In the genomic region with DNA sequence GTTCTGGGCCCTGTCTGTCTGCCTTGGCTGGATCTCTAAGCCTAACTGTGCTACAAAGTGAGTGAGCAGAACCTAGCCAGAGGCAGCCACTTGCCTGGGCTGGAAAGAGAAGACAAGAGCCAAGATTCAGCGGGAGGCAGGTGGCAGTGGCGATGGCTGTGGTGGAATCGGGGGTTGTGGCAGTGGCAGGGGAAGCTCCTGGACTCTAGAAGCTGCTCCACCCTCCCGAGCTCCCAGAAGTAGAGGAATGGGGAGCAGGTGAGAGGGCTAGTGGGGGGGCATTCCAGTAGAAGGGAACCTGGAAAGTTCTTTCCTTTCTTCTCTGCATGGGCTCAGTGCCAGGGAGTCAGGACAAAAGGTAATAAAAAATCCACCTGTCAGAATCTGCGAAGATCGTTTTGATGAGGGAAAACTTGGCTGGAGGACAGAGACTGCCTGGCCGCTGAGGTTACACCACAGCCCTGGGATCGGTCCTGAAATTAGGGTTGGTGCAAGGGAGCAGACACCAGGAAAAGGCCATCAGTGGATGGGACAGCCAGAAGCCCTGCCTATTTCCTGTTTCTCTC, we compare ENCODE assay signal across 11 cellular contexts. TPM values are rescaled to one million over a fixed set of nuclear protein-coding genes. Genes with fewer than 3 reads are reported as not detected.
DNase-seq lines count a peak whose midpoint lies in the region; ATAC-seq and TF ChIP-seq lines count a peak whose summit lies in the region.
"Had no signal": no experiment of that assay in that cellular context is flagged by ENCODE, and none has a peak within 500 bp of the region (broad histone marks: within the 10 kb centered on the region; RNA-seq: fewer than 3 reads in every experiment).

No MANE protein-coding gene starts in this region.

- no peaks in the 10 kb centered on the region for H3K9me3 Mint-ChIP-seq in effector memory CD8-positive, alpha-beta T cell
- no peaks in the 10 kb centered on the region for H3K9me3 Mint-ChIP-seq in progenitor cell of endocrine pancreas (ENCODE audit: low read depth)
- no peaks in the 10 kb centered on the region for H3K9me3 Mint-ChIP-seq in stimulated activated naive CD8-positive, alpha-beta T cell treated with anti-CD3 and anti-CD28 coated beads, Interleukin-15, amount 100 ng/mL, for 72 hours

- no peak for TF ChIP-seq RAD21 in IMR-90 (IDR thresholded peaks at IDR 0.05; ENCODE audit: low read length)

- no peak overlapping the region for H2BK15ac ChIP-seq in IMR-90 (ENCODE audit: low read depth, low read length)

- WGBS in IMR-90 (ENCODE audit: extremely low coverage in 2 of 2, insufficient read length in 1 of 2), 2 experiments: 100% methylated on average over 2 of the region's 8 CpGs; no CpG with 5 or more reads in 1 of the 2 experiments

- no peak overlapping the region for H4K8ac ChIP-seq in IMR-90 (ENCODE audit: low read depth in 2 of 2, low read length in 2 of 2)

- H3K27ac Mint-ChIP-seq in effector memory CD8-positive, alpha-beta T cell: peak overlapping the region in 1 of 2 donors; percentile 88
- H3K27ac Mint-ChIP-seq in progenitor cell of endocrine pancreas: no peak overlapping the region
- H3K27ac Mint-ChIP-seq in stimulated activated naive CD8-positive, alpha-beta T cell treated with anti-CD3 and anti-CD28 coated beads, Interleukin-15, amount 100 ng/mL, for 72 hours: no peak overlapping the region

- no peak for TF ChIP-seq CTCF in IMR-90 (conservative IDR thresholded peaks at IDR 0.05; ENCODE audit: low read depth, low read length)
- TF ChIP-seq CTCF in progenitor cell of endocrine pancreas (IDR thresholded peaks at IDR 0.05; ENCODE audit: unreplicated experiment): no peak

- ATAC-seq in IMR-90 (ENCODE audit: low read depth): no peak
- ATAC-seq in effector memory CD8-positive, alpha-beta T cell (replicated peaks): no peak
- ATAC-seq in stimulated activated naive CD8-positive, alpha-beta T cell treated with anti-CD3 and anti-CD28 coated beads, Interleukin-15, amount 100 ng/mL, for 72 hours: no peak

- H3K9me1 ChIP-seq in IMR-90 (ENCODE audit: insufficient read depth, low read length): 0 out of 2 replicates have a peak, but pooled peaks cover 3% of the 10 kb centered on the region

- H3K4me3 Mint-ChIP-seq in effector memory CD8-positive, alpha-beta T cell: peak overlapping the region; percentile 88 to 90
- peak overlapping the region; percentile 69 for H3K4me3 Mint-ChIP-seq in progenitor cell of endocrine pancreas (ENCODE audit: low read depth)
- peak overlapping the region in 1 of 2 donors; percentile 16 for H3K4me3 Mint-ChIP-seq in stimulated activated naive CD8-positive, alpha-beta T cell treated with anti-CD3 and anti-CD28 coated beads, Interleukin-15, amount 100 ng/mL, for 72 hours

- no TSS peak for BruUV-seq in IMR-90 (replicated peaks; lab: Mats Ljungman, UMichigan)

- H3K27me3 Mint-ChIP-seq in effector memory CD8-positive, alpha-beta T cell: no peaks in the 10 kb centered on the region
- peaks cover 11% of the 10 kb centered on the region for H3K27me3 Mint-ChIP-seq in progenitor cell of endocrine pancreas
- H3K27me3 Mint-ChIP-seq in stimulated activated naive CD8-positive, alpha-beta T cell treated with anti-CD3 and anti-CD28 coated beads, Interleukin-15, amount 100 ng/mL, for 72 hours: no peaks in the 10 kb centered on the region

- no peak overlapping the region for H3K14ac ChIP-seq in IMR-90 (replicated peaks; ENCODE audit: low read depth, low read length)

- H2AK5ac ChIP-seq in IMR-90 (ENCODE audit: low read depth, low read length): no peak overlapping the region

- H2BK20ac ChIP-seq in IMR-90 (ENCODE audit: low read depth, low read length): no peak overlapping the region

- H3K4me1 ChIP-seq in IMR-90 (ENCODE audit: control insufficient read depth, insufficient read depth, low read length): peaks cover 7% of the 10 kb centered on the region

- no peaks in the 10 kb centered on the region for H3K27me3 ChIP-seq in IMR-90 (ENCODE audit: control insufficient read depth, insufficient read depth, low read length)
- H3K27me3 ChIP-seq: ovary had no signal

- H3K36me3 Mint-ChIP-seq in effector memory CD8-positive, alpha-beta T cell (ENCODE audit: insufficient read depth): peaks cover 9% of the 10 kb centered on the region
- peaks cover 1% of the 10 kb centered on the region for H3K36me3 Mint-ChIP-seq in progenitor cell of endocrine pancreas (ENCODE audit: insufficient read depth)

- H2AFZ ChIP-seq in IMR-90 (replicated peaks; ENCODE audit: low read length, poor library complexity): no peak overlapping the region

- in situ Hi-C loops in IMR-90 (cut with MboI; ENCODE audit: low sequenced_read_pairs): no loop called here

- DNase-seq in NCI-H2107 treated with DMSO at 0.1 percent for 48 hours (lab: John Stamatoyannopoulos, UW; ENCODE audit: unreplicated experiment) (peak; percentile 11), NCI-H2107 (lab: John Stamatoyannopoulos, UW) (no peak), IMR-90 (no peak), progenitor cell of endocrine pancreas (ENCODE audit: low spot score, unreplicated experiment) (no peak), globus pallidus (ENCODE audit: low spot score) (no peak), HUDEP-2 (lab: John Stamatoyannopoulos, UW; ENCODE audit: unreplicated experiment in 76 of 76) (no peak)
- DNase-seq in effector memory CD8-positive, alpha-beta T cell: no peak
- no peak for DNase-seq in stimulated activated naive CD8-positive, alpha-beta T cell treated with anti-CD3 and anti-CD28 coated beads, Interleukin-15, amount 100 ng/mL, for 72 hours
- DNase-seq: ACHN; central memory CD4-positive, alpha-beta T cell had no signal

- POLR2A ChIA-PET in IMR-90 (lab: Charles Lee; ENCODE audit: unreplicated experiment): no interaction called here

- H2AK9ac ChIP-seq in IMR-90 (replicated peaks; ENCODE audit: low read depth, low read length, poor library complexity): peak overlapping the region; percentile 57

- no peak overlapping the region for H3K27ac ChIP-seq in IMR-90 (ENCODE audit: insufficient read depth, low read length)

- H3K36me3 ChIP-seq in IMR-90 (ENCODE audit: control insufficient read depth, insufficient read depth, low read length): peaks cover 19% of the 10 kb centered on the region
- H3K36me3 ChIP-seq: ovary had no signal

- H3K79me1 ChIP-seq in IMR-90 (ENCODE audit: low read depth in 1 of 2, low read length in 2 of 2): peaks cover 20 to 58% of the 10 kb centered on the region in 2 experiments

- no peak overlapping the region for H3K4ac ChIP-seq in IMR-90 (ENCODE audit: low read depth, low read length)

- H3K4me3 ChIP-seq in IMR-90 (ENCODE audit: insufficient read depth, low read depth, low read length): no peak overlapping the region

- H3K4me1 Mint-ChIP-seq in effector memory CD8-positive, alpha-beta T cell (ENCODE audit: low read depth in 2 of 2): peaks cover 7 to 15% of the 10 kb centered on the region in 2 donors
- H3K4me1 Mint-ChIP-seq in progenitor cell of endocrine pancreas (ENCODE audit: low read depth): peaks cover 11% of the 10 kb centered on the region
- H3K4me1 Mint-ChIP-seq in stimulated activated naive CD8-positive, alpha-beta T cell treated with anti-CD3 and anti-CD28 coated beads, Interleukin-15, amount 100 ng/mL, for 72 hours: peaks cover 28% of the 10 kb centered on the region

- no peak overlapping the region for H3K9ac ChIP-seq in IMR-90 (ENCODE audit: low read depth, low read length)

- intact Hi-C loops in IMR-90 (cut with micrococcal nuclease): no loop called here

- H3K56ac ChIP-seq in IMR-90 (ENCODE audit: extremely low read depth, insufficient read depth, low read length): no peak overlapping the region

- H3K9me3 ChIP-seq in IMR-90 (ENCODE audit: control insufficient read depth, insufficient read depth, low read length): no peaks in the 10 kb centered on the region
- H3K9me3 ChIP-seq: ovary had no signal

- H4K5ac ChIP-seq in IMR-90 (ENCODE audit: low read depth, low read length): no peak overlapping the region

- H2BK5ac ChIP-seq in IMR-90 (ENCODE audit: low read depth, low read length, poor library complexity, severe bottlenecking): no peak overlapping the region

- no peak overlapping the region for H4K91ac ChIP-seq in IMR-90 (ENCODE audit: insufficient read depth, low read depth, low read length)

- dilution Hi-C loops in IMR-90 (cut with HindIII; ENCODE audit: low sequenced_read_pairs, unreplicated experiment): no loop called here

- TF ChIP-seq POLR2A in IMR-90 (IDR thresholded peaks at IDR 0.05; ENCODE audit: low read depth, low read length): no peak

- no peak overlapping the region for H2BK120ac ChIP-seq in IMR-90 (ENCODE audit: low read depth, low read length)

- no peak overlapping the region for H3K4me2 ChIP-seq in IMR-90 (ENCODE audit: low read depth, low read length)

- no peak overlapping the region for H3K18ac ChIP-seq in IMR-90 (ENCODE audit: low read depth, low read length)

- CTCF ChIA-PET in IMR-90 (lab: Yijun Ruan, JAX): no interaction called here

- H4K20me1 ChIP-seq in IMR-90 (ENCODE audit: insufficient read depth, low read length): peaks cover 4% of the 10 kb centered on the region

- no peak overlapping the region for H3K23ac ChIP-seq in IMR-90 (ENCODE audit: low read depth, low read length)

TF ChIP-seq in IMR-90, 13 proteins besides CTCF, POLR2A, EP300 and RAD21 (continues in another document):
- TF ChIP-seq SMC3 (IDR thresholded peaks at IDR 0.05; ENCODE audit: low read depth, low read length) (no peak), CEBPB (IDR thresholded peaks at IDR 0.05; ENCODE audit: low read depth, low read length) (no peak), RCOR1 (IDR thresholded peaks at IDR 0.05; ENCODE audit: insufficient replicate concordance, low read length) (no peak)

RNA-seq across cellular contexts. Expression of a gene that starts 1.7 kb away (rescaled TPM):
- 18.8 and 19.7 TPM in 2 replicates for total RNA-seq in IMR-90 (2012; rRNA removed)
- polyA plus RNA-seq in IMR-90 (2012; rRNA removed): 41.6 and 44.2 TPM in 2 replicates
- 27.4 and 55.2 TPM in 2 replicates for polyA plus RNA-seq in IMR-90 (2012; cell fraction: cytosol; rRNA removed)
- 55.4 and 116 TPM in 2 replicates for polyA plus RNA-seq in IMR-90 (2012; cell fraction: nucleus; rRNA removed; ENCODE audit: low replicate concordance)
- total RNA-seq in progenitor cell of endocrine pancreas: 19.0 and 20.5 TPM in 2 replicates

RNA-seq across cellular contexts. Expression of a gene that starts 2.3 kb away (rescaled TPM):
- total RNA-seq in IMR-90 (2012; rRNA removed): 93.6 and 124 TPM in 2 replicates
- polyA plus RNA-seq in IMR-90 (2012; rRNA removed): 141 and 149 TPM in 2 replicates
- polyA plus RNA-seq in IMR-90 (2012; cell fraction: cytosol; rRNA removed): 88.4 and 129 TPM in 2 replicates
- polyA plus RNA-seq in IMR-90 (2012; cell fraction: nucleus; rRNA removed; ENCODE audit: low replicate concordance): 78.9 and 134 TPM in 2 replicates
- total RNA-seq in progenitor cell of endocrine pancreas: 135 and 145 TPM in 2 replicates

RNA-seq across cellular contexts. Expression of a gene that starts 28.0 kb away (rescaled TPM):
- 6.7 and 7.0 TPM in 2 replicates for total RNA-seq in IMR-90 (2012; rRNA removed)
- polyA plus RNA-seq in IMR-90 (2012; rRNA removed): 16.5 and 17.1 TPM in 2 replicates
- polyA plus RNA-seq in IMR-90 (2012; cell fraction: cytosol; rRNA removed): 15.2 and 19.2 TPM in 2 replicates
- 8.7 and 13.8 TPM in 2 replicates for polyA plus RNA-seq in IMR-90 (2012; cell fraction: nucleus; rRNA removed; ENCODE audit: low replicate concordance)
- 29.1 and 29.3 TPM in 2 replicates for total RNA-seq in progenitor cell of endocrine pancreas
